Comparison of ENCODE assay signal across 1 cellular context in genomic region chr22:47168900-47169800, GRCh38.
TF ChIP-seq lines count a peak whose summit lies in the region.

No MANE protein-coding gene starts in this region.

TF ChIP-seq in SK-N-SH treated with all-trans-retinoic acid at 6 μM for 48 hours, 23 proteins besides CTCF, POLR2A, EP300 and RAD21 (continued from another document):
- TF ChIP-seq ISL1 (CRISPR knock-in tag; IDR thresholded peaks at IDR 0.05) (no peak), ZNF70 (CRISPR knock-in tag; IDR thresholded peaks at IDR 0.05) (no peak), ZFP30 (CRISPR knock-in tag; IDR thresholded peaks at IDR 0.05) (no peak), ZC3H10 (CRISPR knock-in tag; IDR thresholded peaks at IDR 0.05) (no peak), OSR1 (CRISPR knock-in tag; IDR thresholded peaks at IDR 0.05) (no peak), CREB5 (CRISPR knock-in tag; IDR thresholded peaks at IDR 0.05; ENCODE audit: low read depth) (no peak), ZNF565 (CRISPR knock-in tag; conservative IDR thresholded peaks at IDR 0.05; ENCODE audit: low read depth) (no peak), ESRRG (CRISPR knock-in tag; IDR thresholded peaks at IDR 0.05) (no peak)
